Comparison of ENCODE assay signal across 8 cellular contexts in genomic region chr16:27426423-27427408, GRCh38. TPM values are rescaled to one million over a fixed set of nuclear protein-coding genes. Genes with fewer than 3 reads are reported as not detected.
DNase-seq lines count a peak whose midpoint lies in the region; ATAC-seq and TF ChIP-seq lines count a peak whose summit lies in the region.

No MANE protein-coding gene starts in this region.

- peaks cover 20 to 33% (median 23%) of the 10 kb centered on the region in 3 donors for H3K36me3 Mint-ChIP-seq in immature natural killer cell

- H3K4me1 Mint-ChIP-seq in immature natural killer cell = peaks cover 32 to 72% of the 10 kb centered on the region in 2 donors

- CTCF ChIA-PET in RWPE1 (lab: Yijun Ruan, JAX) = interaction anchor here (0.6 kb wide), 1 partner anchor 40 kb away, joined by 3 read pairs; no protein-coding TSS in a partner anchor

- peak overlapping the region; percentile 91 to 96 (median 94) for H3K27ac Mint-ChIP-seq in immature natural killer cell

- H3K9me3 Mint-ChIP-seq in immature natural killer cell = peaks cover 4 to 20% (median 11%) of the 10 kb centered on the region in 6 donors

- peak; percentile 66 for ATAC-seq in GM19455 (IDR thresholded peaks at IDR 0.05; ENCODE audit: unreplicated experiment)
- ATAC-seq in HG03442 (IDR thresholded peaks at IDR 0.05; ENCODE audit: unreplicated experiment) = peak; percentile 66

- peaks cover 0 to 9% (median 3%) of the 10 kb centered on the region in 3 donors for H3K27me3 Mint-ChIP-seq in immature natural killer cell (ENCODE audit: low read depth in 3 of 3)

- H3K27ac ChIP-seq in RWPE1 = no peak overlapping the region

- no peak for TF ChIP-seq CTCF in RWPE1 (conservative IDR thresholded peaks at IDR 0.05; ENCODE audit: low read depth)

- peak; percentile 91 for DNase-seq in EH (ENCODE audit: low read depth)
- DNase-seq in RWPE1 (ENCODE audit: low spot score) = peak; percentile 86
- DNase-seq in activated effector memory CD4-positive, alpha-beta T cell treated with anti-CD3 and anti-CD28 coated beads, Interleukin-2, amount 50 U/mL, for 16 hours = peak; percentile 90
- peak; percentile 64 to 74 (median 67) for DNase-seq in immature natural killer cell
- DNase-seq in stimulated activated CD8-positive, alpha-beta memory T cell treated with anti-CD3 and anti-CD28 coated beads, Interleukin-4, amount 100 ng/mL, for 4 hours (ENCODE audit: low read depth in 2 of 2, low spot score in 1 of 2) = peak; percentile 61 to 65
- DNase-seq in NCI-H1417 treated with DMSO at 0.1 percent for 48 hours (lab: John Stamatoyannopoulos, UW) = no peak

- POLR2A ChIA-PET in RWPE1 (lab: Yijun Ruan, JAX; ENCODE audit: low non-redundant PET) = no interaction called here

- H3K4me3 Mint-ChIP-seq in immature natural killer cell = peak overlapping the region; percentile 24 to 65 (median 54)

RNA-seq across cellular contexts. Expression of gene IL21R, which starts 24.7 kb away (rescaled TPM):
- polyA plus RNA-seq in immature natural killer cell = 10 to 100 TPM; 27.5 to 59.7 (median 49.6) TPM
